Comparison of ENCODE assay signal across 12 cellular contexts in genomic region chr16:23975293-23975692, GRCh38.
"Had no signal": no experiment of that assay in that cellular context is flagged by ENCODE, and none has a peak within 500 bp of the region (broad histone marks: within the 10 kb centered on the region; RNA-seq: fewer than 3 reads in every experiment).

No MANE protein-coding gene starts in this region.

- H3K4me1 Mint-ChIP-seq: neural crest cell had no signal

- H3K9me3 Mint-ChIP-seq: immature natural killer cell, naive B cell, neural crest cell had no signal

- DNase-seq: activated gamma-delta T cell treated with Interleukin-2 at 50 U/mL for 16 hours; adrenal gland; effector CD4-positive, alpha-beta T cell; heart right ventricle; immature natural killer cell; left ventricle myocardium superior; mucosa of descending colon; naive B cell; stimulated activated CD4-positive, alpha-beta T cell treated with anti-CD3 and anti-CD28 coated beads, Interleukin-12 subunit alpha, Interleukin-12 subunit beta, amount 100 ng/mL, for 4 hours; thyroid gland had no signal

- H3K4me3 Mint-ChIP-seq: immature natural killer cell, neural crest cell had no signal

- H3K27me3 Mint-ChIP-seq: naive B cell had no signal

- ATAC-seq: gastroesophageal sphincter, heart right ventricle, left ventricle myocardium superior, mucosa of descending colon had no signal
